ENCODE assay signal across 12 cellular contexts in the genomic region with DNA sequence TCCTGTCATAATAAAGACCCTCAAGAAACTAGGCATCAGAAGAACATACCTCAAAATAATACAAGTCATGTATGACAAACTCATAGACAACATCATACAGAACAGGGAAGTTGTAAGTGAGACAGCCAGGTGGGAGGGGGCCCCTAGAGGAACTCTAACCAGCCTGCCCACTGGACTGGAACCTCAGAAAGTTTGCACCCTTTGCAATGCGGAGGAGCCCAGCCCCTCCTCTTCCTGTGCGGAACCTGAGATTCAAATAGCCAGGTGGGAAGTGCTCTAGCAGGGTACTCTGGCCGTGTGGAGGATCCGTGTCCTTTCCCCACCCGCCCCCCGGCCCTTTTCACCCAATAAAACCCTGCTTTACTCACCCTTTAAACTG.
A peak's percentile ranks its signal among the peaks of the same experiment; 100 is the strongest.
DNase-seq lines count a peak whose midpoint lies in the region; ATAC-seq and TF ChIP-seq lines count a peak whose summit lies in the region.
"Had no signal": no experiment of that assay in that cellular context is flagged by ENCODE, and none has a peak within 500 bp of the region (broad histone marks: within the 10 kb centered on the region; RNA-seq: fewer than 3 reads in every experiment).

No MANE protein-coding gene starts in this region.

- H3K27me3 ChIP-seq in DND-41 (ENCODE audit: insufficient read depth, low read length, poor library complexity) (no peaks in the 10 kb centered on the region), brain microvascular endothelial cell (replicated peaks) (no peaks in the 10 kb centered on the region)
- no peaks in the 10 kb centered on the region for H3K27me3 ChIP-seq in effector memory CD4-positive, alpha-beta T cell (replicated peaks; ENCODE audit: control insufficient read depth, insufficient read depth, low read length, poor library complexity, severe bottlenecking)

- in situ Hi-C loops in brain microvascular endothelial cell (cut with HindIII; ENCODE audit: low pct_ligation_motif_present, low sequenced_read_pairs), result no loop called here

- H2AFZ ChIP-seq in DND-41 (ENCODE audit: low read depth, low read length), result no peak overlapping the region

- H3K27ac ChIP-seq in DND-41 (ENCODE audit: low read length) (no peak overlapping the region), brain microvascular endothelial cell (no peak overlapping the region)
- no peak overlapping the region for H3K27ac ChIP-seq in effector memory CD4-positive, alpha-beta T cell (ENCODE audit: insufficient read depth, low read length, poor library complexity, severe bottlenecking)

- ATAC-seq in DND-41 (ENCODE audit: insufficient read depth, low read depth) (0 out of 3 replicates have a peak, but pooled peaks have one; percentile 29), HG02759 (IDR thresholded peaks at IDR 0.05; ENCODE audit: unreplicated experiment) (peak; percentile 95), HG03575 (IDR thresholded peaks at IDR 0.05; ENCODE audit: extremely low read depth, insufficient number of reproducible peaks, low FRiP score, unreplicated experiment) (peak; percentile 93)
- ATAC-seq: HCT116 had no signal

- H3K9ac ChIP-seq in DND-41 (ENCODE audit: low read depth, low read length), result no peak overlapping the region

- peaks cover 8% of the 10 kb centered on the region for H3K9me3 ChIP-seq in DND-41 (ENCODE audit: insufficient read depth, low read length, severe bottlenecking)
- no peaks in the 10 kb centered on the region for H3K9me3 ChIP-seq in effector memory CD4-positive, alpha-beta T cell (ENCODE audit: control insufficient read depth, low read length)

- H3K36me3 ChIP-seq in DND-41 (ENCODE audit: insufficient read depth, low read length) (no peaks in the 10 kb centered on the region), brain microvascular endothelial cell (replicated peaks) (no peaks in the 10 kb centered on the region)
- no peaks in the 10 kb centered on the region for H3K36me3 ChIP-seq in effector memory CD4-positive, alpha-beta T cell (ENCODE audit: control insufficient read depth, insufficient read depth, low read length)

- DNase-seq in DND-41 (no peak), brain microvascular endothelial cell (no peak), cerebellum (ENCODE audit: low spot score) (no peak)
- no peak for DNase-seq in effector memory CD4-positive, alpha-beta T cell
- DNase-seq in stimulated activated CD4-positive, alpha-beta T cell treated with anti-CD3 and anti-CD28 coated beads, Interleukin-4, amount 100 ng/mL, for 24 hours, result no peak
- DNase-seq: activated gamma-delta T cell; NCI-H2029 treated with DMSO at 0.1 percent for 48 hours; stimulated activated CD8-positive, alpha-beta memory T cell treated with anti-CD3 and anti-CD28 coated beads, Interleukin-4, amount 100 ng/mL, for 48 hours had no signal

- H3K4me3 ChIP-seq in DND-41 (ENCODE audit: low read depth in 1 of 2, low read length in 2 of 2), result no peak overlapping the region
- H3K4me3 ChIP-seq in effector memory CD4-positive, alpha-beta T cell (ENCODE audit: insufficient read depth, low read depth, low read length, poor library complexity, severe bottlenecking), result no peak overlapping the region
- no peak overlapping the region for H3K4me3 ChIP-seq in brain microvascular endothelial cell (ENCODE audit: low read depth, low read length)

- H3K79me2 ChIP-seq in DND-41 (ENCODE audit: insufficient read depth, low read length), result no peaks in the 10 kb centered on the region

- no peaks in the 10 kb centered on the region for H3K4me1 ChIP-seq in DND-41 (ENCODE audit: insufficient read depth, low read length)
- H3K4me1 ChIP-seq in effector memory CD4-positive, alpha-beta T cell (ENCODE audit: control insufficient read depth, insufficient read depth, low read length, poor library complexity, severe bottlenecking), result no peaks in the 10 kb centered on the region

- no peaks in the 10 kb centered on the region for H4K20me1 ChIP-seq in DND-41 (ENCODE audit: insufficient read depth, low read length)

- TF ChIP-seq POLR2A in GM19099 (IDR thresholded peaks at IDR 0.05; ENCODE audit: extremely low read depth, insufficient read length, low read depth), result peak; percentile 59

- H3K4me2 ChIP-seq in DND-41 (ENCODE audit: insufficient read depth, low read length), result no peak overlapping the region

- no peak for TF ChIP-seq CTCF in DND-41 (IDR thresholded peaks at IDR 0.05; ENCODE audit: borderline replicate concordance, extremely low read depth, low read length, poor library complexity, severe bottlenecking)
- TF ChIP-seq CTCF in brain microvascular endothelial cell (IDR thresholded peaks at IDR 0.05; ENCODE audit: low read depth, low read length, missing control alignments), result no peak

Comparison
In these comparisons a context has a peak if more than half of its experiments do, and no peak if none do; other contexts are left out.
1. ATAC-seq: peak in every context shown above with its lines; median percentile 95 in HG02759; 93 in HG03575; 29 in DND-41.